21 cellular contexts compared by ENCODE assay signal in the genomic region with DNA sequence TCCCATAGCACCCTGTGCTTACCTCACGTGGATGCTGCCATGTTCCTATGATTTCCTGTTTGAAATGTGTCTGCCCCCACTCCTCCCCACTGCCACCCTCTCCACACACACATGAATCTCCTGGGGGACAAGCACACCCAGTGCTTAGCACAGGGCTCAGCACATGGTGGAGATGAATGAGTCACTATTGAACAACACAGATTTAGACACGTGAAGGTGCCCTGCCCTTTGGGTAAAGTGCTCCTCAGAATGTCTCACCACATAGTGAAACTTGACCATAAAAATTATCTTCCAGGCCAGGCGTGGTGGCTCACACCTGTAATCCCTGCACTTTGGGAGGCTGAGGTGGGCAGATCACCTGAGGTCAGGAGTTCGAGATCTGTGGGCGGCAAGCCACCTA.
"Had no signal": no experiment of that assay in that cellular context is flagged by ENCODE, and none has a peak within 500 bp of the region (broad histone marks: within the 10 kb centered on the region; RNA-seq: fewer than 3 reads in every experiment).

No MANE protein-coding gene starts in this region.

- DNase-seq: effector memory CD8-positive, alpha-beta T cell; foreskin melanocyte; hippocampal formation; kidney glomerular epithelial cell; lower lobe of right lung; midbrain; naive thymus-derived CD8-positive, alpha-beta T cell; occipital lobe; ovary; sigmoid colon; stimulated activated CD4-positive, alpha-beta T cell treated with anti-CD3 and anti-CD28 coated beads, Interleukin-4, amount 100 ng/mL, for 4 hours; upper lobe of left lung had no signal

- H3K36me3 ChIP-seq: heart right ventricle, lower lobe of right lung, ovary, spleen, thoracic aorta, tibial nerve, upper lobe of left lung had no signal

- H3K9me3 Mint-ChIP-seq: effector memory CD8-positive, alpha-beta T cell; memory B cell; naive thymus-derived CD8-positive, alpha-beta T cell; stimulated activated memory B cell treated with anti-CD40 and anti-IgM and Interleukin-4, amounts not matched to agents 10 μg/mL and 1 μg/mL and 100 μg/mL, for 72 hours had no signal

- H3K27me3 ChIP-seq: heart right ventricle, ovary, sigmoid colon, tibial nerve, upper lobe of left lung had no signal

- H3K27ac ChIP-seq: epithelial cell of prostate, heart right ventricle, lower lobe of right lung, ovary, psoas muscle, sigmoid colon, tibial nerve, upper lobe of left lung had no signal

- H3K27ac Mint-ChIP-seq: effector memory CD8-positive, alpha-beta T cell; memory B cell; naive thymus-derived CD8-positive, alpha-beta T cell; nephron progenitor cell; stimulated activated memory B cell treated with anti-CD40 and anti-IgM and Interleukin-4, amounts not matched to agents 10 μg/mL and 1 μg/mL and 100 μg/mL, for 72 hours had no signal

- H3K9me3 ChIP-seq: lower lobe of right lung, ovary, psoas muscle, sigmoid colon, spleen, thoracic aorta, upper lobe of left lung had no signal

- H3K4me1 Mint-ChIP-seq: memory B cell; stimulated activated memory B cell treated with anti-CD40 and anti-IgM and Interleukin-4, amounts not matched to agents 10 μg/mL and 1 μg/mL and 100 μg/mL, for 72 hours had no signal

- H3K4me3 Mint-ChIP-seq: effector memory CD8-positive, alpha-beta T cell; memory B cell; naive thymus-derived CD8-positive, alpha-beta T cell; nephron progenitor cell; stimulated activated memory B cell treated with anti-CD40 and anti-IgM and Interleukin-4, amounts not matched to agents 10 μg/mL and 1 μg/mL and 100 μg/mL, for 72 hours had no signal

- H3K36me3 Mint-ChIP-seq: memory B cell; naive thymus-derived CD8-positive, alpha-beta T cell; stimulated activated memory B cell treated with anti-CD40 and anti-IgM and Interleukin-4, amounts not matched to agents 10 μg/mL and 1 μg/mL and 100 μg/mL, for 72 hours had no signal

- H3K4me3 ChIP-seq: heart right ventricle, lower lobe of right lung, ovary, psoas muscle, sigmoid colon, spleen, thoracic aorta, tibial nerve, upper lobe of left lung had no signal

- H3K4me1 ChIP-seq: lower lobe of right lung, psoas muscle, sigmoid colon, tibial nerve had no signal
